ENCODE assay signal across 17 cellular contexts in genomic region chr21:46112731-46113215, GRCh38. TPM values are rescaled to one million over a fixed set of nuclear protein-coding genes. Genes with fewer than 3 reads are reported as not detected.
DNase-seq lines count a peak whose midpoint lies in the region; TF ChIP-seq lines count a peak whose summit lies in the region.
"Had no signal": no experiment of that assay in that cellular context is flagged by ENCODE, and none has a peak within 500 bp of the region (broad histone marks: within the 10 kb centered on the region; RNA-seq: fewer than 3 reads in every experiment).

No MANE protein-coding gene starts in this region.

- H3K4me3 ChIP-seq in BE2C (ENCODE audit: low read depth, low read length) (no peak overlapping the region), SK-N-SH (ENCODE audit: low read depth in 2 of 2, low read length in 1 of 2) (no peak overlapping the region)
- no peak overlapping the region for H3K4me3 ChIP-seq in effector memory CD4-positive, alpha-beta T cell (ENCODE audit: insufficient read depth, low read depth, low read length, poor library complexity, severe bottlenecking)
- H3K4me3 ChIP-seq: heart right ventricle, tibial nerve had no signal

- no peak overlapping the region for H2AFZ ChIP-seq in SK-N-SH (ENCODE audit: low read depth)

- peaks cover 34% of the 10 kb centered on the region for H3K36me3 Mint-ChIP-seq in endothelial cell (ENCODE audit: low read depth, unreplicated experiment)

- H3K4me1 ChIP-seq in BE2C, result no peaks in the 10 kb centered on the region
- no peaks in the 10 kb centered on the region for H3K4me1 ChIP-seq in effector memory CD4-positive, alpha-beta T cell (ENCODE audit: control insufficient read depth, insufficient read depth, low read length, poor library complexity, severe bottlenecking)
- peaks cover 0 to 27% of the 10 kb centered on the region in 2 experiments; a peak in 1 of 4 replicates for H3K4me1 ChIP-seq in SK-N-SH (ENCODE audit: control insufficient read depth in 1 of 2, insufficient read depth in 2 of 2, low read depth in 1 of 2, low read length in 1 of 2)

- POLR2A ChIA-PET in SK-N-SH (lab: Yijun Ruan, JAX), result no interaction called here

- H3K9me3 ChIP-seq in BE2C (no peaks in the 10 kb centered on the region), SK-N-SH (no peaks in the 10 kb centered on the region)
- no peaks in the 10 kb centered on the region for H3K9me3 ChIP-seq in effector memory CD4-positive, alpha-beta T cell (ENCODE audit: control insufficient read depth, low read length)

- TF ChIP-seq EP300 in SK-N-SH (IDR thresholded peaks at IDR 0.05; ENCODE audit: borderline replicate concordance in 1 of 2, low read depth in 1 of 2, low read length in 1 of 2), result no peak

- peaks cover under 1% of the 10 kb centered on the region for H3K9me3 Mint-ChIP-seq in endothelial cell (ENCODE audit: unreplicated experiment)

- H3F3A ChIP-seq in SK-N-SH (replicated peaks; ENCODE audit: insufficient read depth), result no peaks in the 10 kb centered on the region

- no peak overlapping the region for H3K4me2 ChIP-seq in SK-N-SH

- peaks cover 12% of the 10 kb centered on the region for H4K20me1 ChIP-seq in SK-N-SH (ENCODE audit: insufficient read depth)

- no peaks in the 10 kb centered on the region for H3K9me2 ChIP-seq in SK-N-SH

- H3K4me1 Mint-ChIP-seq in endothelial cell (ENCODE audit: unreplicated experiment), result no peaks in the 10 kb centered on the region

- H3K36me3 ChIP-seq in BE2C (no peaks in the 10 kb centered on the region), SK-N-SH (replicated peaks in 1 of 2; ENCODE audit: control insufficient read depth in 1 of 2, insufficient read depth in 2 of 2, low read length in 1 of 2) (peaks cover 25 to 32% of the 10 kb centered on the region in 2 experiments)
- H3K36me3 ChIP-seq in effector memory CD4-positive, alpha-beta T cell (ENCODE audit: control insufficient read depth, insufficient read depth, low read length), result no peaks in the 10 kb centered on the region

- H3K27me3 Mint-ChIP-seq in endothelial cell (ENCODE audit: unreplicated experiment), result peaks cover 5% of the 10 kb centered on the region

- no peak for TF ChIP-seq RAD21 in SK-N-SH (IDR thresholded peaks at IDR 0.05; ENCODE audit: low read length)

- intact Hi-C loops in posterior cingulate gyrus (cut with DNase I), result no loop called here

- peak; percentile 3 for DNase-seq in AG20443 (ENCODE audit: low spot score)
- peak; percentile 3 for DNase-seq in BE2C
- no peak for DNase-seq in endothelial cell (ENCODE audit: low spot score)
- peak in 7 of 10 donors; percentile 0 to 74 (median 8) for DNase-seq in posterior cingulate gyrus
- no peak for DNase-seq in effector memory CD4-positive, alpha-beta T cell
- no peak for DNase-seq in SK-N-SH
- DNase-seq in NK-92 treated with Interleukin-12 subunit alpha and Interleukin-12 subunit beta, amount 100 ng/mL, for 24 hours (lab: John Stamatoyannopoulos, UW), result no peak
- DNase-seq: activated T-cell treated with anti-CD3 and anti-CD28 coated beads for 4 hours; caudate nucleus; effector CD8-positive, alpha-beta T cell; NCI-H1930; NCI-H510A; SHP77 treated with DMSO at 0.1 percent for 48 hours; small intestine had no signal

- peaks cover 32% of the 10 kb centered on the region for H3K79me2 ChIP-seq in SK-N-SH (ENCODE audit: insufficient read depth)

- TF ChIP-seq CTCF in BE2C (IDR thresholded peaks at IDR 0.05; ENCODE audit: low read depth, low read length) (no peak), endothelial cell (IDR thresholded peaks at IDR 0.05; ENCODE audit: unreplicated experiment) (no peak), SK-N-SH (IDR thresholded peaks at IDR 0.05) (no peak)

- H3K27ac Mint-ChIP-seq in endothelial cell (ENCODE audit: unreplicated experiment), result no peak overlapping the region

- H3K27ac ChIP-seq in effector memory CD4-positive, alpha-beta T cell (ENCODE audit: insufficient read depth, low read length, poor library complexity, severe bottlenecking), result no peak overlapping the region
- H3K27ac ChIP-seq in SK-N-SH (ENCODE audit: low read depth in 2 of 2, low read length in 1 of 2), result no peak overlapping the region
- H3K27ac ChIP-seq: heart right ventricle, tibial nerve had no signal

- CTCF ChIA-PET in SK-N-SH (lab: Yijun Ruan, JAX), result interaction anchor here (0.7 to 1.2 kb wide), 2 partner anchors 31 to 119 kb away, joined by 3 read pairs; no protein-coding TSS in a partner anchor

- 90% methylated on average over 7 of the region's 20 CpGs for WGBS in SK-N-SH (ENCODE audit: low lambda C conversion rate)

- peak overlapping the region; percentile 59 for H3K4me3 Mint-ChIP-seq in endothelial cell (ENCODE audit: unreplicated experiment)

- no peaks in the 10 kb centered on the region for H3K27me3 ChIP-seq in BE2C
- no peaks in the 10 kb centered on the region for H3K27me3 ChIP-seq in effector memory CD4-positive, alpha-beta T cell (replicated peaks; ENCODE audit: control insufficient read depth, insufficient read depth, low read length, poor library complexity, severe bottlenecking)
- H3K27me3 ChIP-seq in SK-N-SH (ENCODE audit: insufficient read depth), result no peaks in the 10 kb centered on the region
- H3K27me3 ChIP-seq: heart right ventricle, tibial nerve had no signal

- H3K9ac ChIP-seq in SK-N-SH, result no peak overlapping the region

TF ChIP-seq in SK-N-SH, 30 proteins besides CTCF, POLR2A, EP300 and RAD21:
- TF ChIP-seq EZH2phosphoT487 (IDR thresholded peaks at IDR 0.05; ENCODE audit: borderline replicate concordance, low read depth), result no peak
- TF ChIP-seq FOXM1 (IDR thresholded peaks at IDR 0.05; ENCODE audit: low read depth), result no peak
- TF ChIP-seq TAF1 (IDR thresholded peaks at IDR 0.05; ENCODE audit: borderline replicate concordance, low read depth, low read length), result no peak
- TF ChIP-seq SMC3 (IDR thresholded peaks at IDR 0.05; ENCODE audit: low read depth, low read length), result no peak
- TF ChIP-seq RXRA (IDR thresholded peaks at IDR 0.05; ENCODE audit: borderline replicate concordance, low read depth), result no peak
- TF ChIP-seq USF1 (IDR thresholded peaks at IDR 0.05; ENCODE audit: borderline replicate concordance, low read depth), result no peak
- TF ChIP-seq FOSL2 (IDR thresholded peaks at IDR 0.05; ENCODE audit: borderline replicate concordance, low read depth), result no peak
- no peak for TF ChIP-seq POLR2AphosphoS5 (IDR thresholded peaks at IDR 0.05; ENCODE audit: low read depth, low read length)
- no peak for TF ChIP-seq CHD2 (IDR thresholded peaks at IDR 0.05; ENCODE audit: low read length, partially characterized antibody)
- TF ChIP-seq RCOR1 (IDR thresholded peaks at IDR 0.05; ENCODE audit: low read length), result no peak

RNA-seq across cellular contexts. Expression of gene COL6A2, which starts 14.9 kb away (rescaled TPM):
- 14.8 TPM for polyA plus RNA-seq in BE2C (2012; ENCODE audit: insufficient read depth, insufficient read length, low read depth)
- 378 TPM for total RNA-seq in endothelial cell (ENCODE audit: unreplicated experiment)
- 66.6 and 108 TPM in 2 replicates for polyA plus RNA-seq in SK-N-SH (2012; rRNA removed)
- 38.5 and 67.6 TPM in 2 replicates for polyA plus RNA-seq in SK-N-SH (2012; cell fraction: cytosol; rRNA removed)
- 184 and 188 TPM in 2 replicates for polyA plus RNA-seq in SK-N-SH (2012; cell fraction: nucleus; rRNA removed)

RNA-seq across cellular contexts. Expression of gene FTCD, which starts 42.6 kb away (rescaled TPM):
- polyA plus RNA-seq in BE2C (2012; ENCODE audit: insufficient read depth, insufficient read length, low read depth), result 3.1 TPM
- total RNA-seq in endothelial cell (ENCODE audit: unreplicated experiment), result 1.5 TPM
- polyA plus RNA-seq in SK-N-SH (2012; rRNA removed), result 0.33 and 0.37 TPM in 2 replicates
- 0.05 TPM in 1 of 2 replicates, not detected in the other for polyA plus RNA-seq in SK-N-SH (2012; cell fraction: cytosol; rRNA removed)
- polyA plus RNA-seq in SK-N-SH (2012; cell fraction: nucleus; rRNA removed), result 3.3 and 3.4 TPM in 2 replicates
- total RNA-seq: T-helper 1 cell treated with Interleukin-12 subunit alpha and Interleukin-12 subunit beta and Interleukin-4 antibody, amounts not matched to agents 30 ng/mL and 1 ng/mL, for 36 hours had no signal

Comparison
In these comparisons a context has a peak if more than half of its experiments do, and no peak if none do; other contexts are left out.
1. DNase-seq: peak in AG20443 (single experiment), BE2C (single experiment) and posterior cingulate gyrus (7 of 10); none in endothelial cell (single experiment), effector memory CD4-positive, alpha-beta T cell (0 of 3), SK-N-SH (single experiment) and NK-92 treated with Interleukin-12 subunit alpha and Interleukin-12 subunit beta, amount 100 ng/mL, for 24 hours (single experiment).